In genomic region chr13:79445968-79446645, GRCh38 we compare ENCODE assay signal across 18 cellular contexts. TPM values are rescaled to one million over a fixed set of nuclear protein-coding genes. Genes with fewer than 3 reads are reported as not detected.
DNase-seq lines count a peak whose midpoint lies in the region; ATAC-seq, FAIRE-seq and TF ChIP-seq lines count a peak whose summit lies in the region.
"Had no signal": no experiment of that assay in that cellular context is flagged by ENCODE, and none has a peak within 500 bp of the region (broad histone marks: within the 10 kb centered on the region; RNA-seq: fewer than 3 reads in every experiment).

No MANE protein-coding gene starts in this region.

- POLR2A ChIA-PET in K562 (lab: Yijun Ruan, JAX) = interaction anchor here (1.0 kb wide), 1 partner anchor 13 kb away, joined by 3 read pairs; no protein-coding TSS in a partner anchor

- BruUV-seq in K562 (replicated peaks; lab: Mats Ljungman, UMichigan) = no TSS peak

- H3K36me3 ChIP-seq in K562 (ENCODE audit: control insufficient read depth, insufficient read depth, low read length) = no peaks in the 10 kb centered on the region
- H3K36me3 ChIP-seq: left lung, ovary, SJCRH30 had no signal

- H3K79me2 ChIP-seq in K562 (ENCODE audit: control insufficient read depth, insufficient read depth, low read length) = no peaks in the 10 kb centered on the region

- TF ChIP-seq RAD21 in K562 (CRISPR knock-in tag; conservative IDR thresholded peaks at IDR 0.05 in 1 of 2, IDR thresholded peaks at IDR 0.05 in 1 of 2) = no peak

- H3K4me3 ChIP-seq in K562 = no peak overlapping the region
- H3K4me3 ChIP-seq: left lung, ovary, SJCRH30 had no signal

- H2AFZ ChIP-seq in K562 (ENCODE audit: low read depth, low read length) = peak overlapping the region; percentile 59; the same call in 1 of the 2 replicates

- in situ Hi-C loops in K562 (cut with MboI) = loop anchor here (25.0 kb wide), 1 partner anchor 891 kb away; the partner anchor contains the start of gene SPRY2

- no peak for FAIRE-seq in K562 (lab: Jason Lieb, UNC)
- FAIRE-seq: endometrium had no signal

- H3K9me1 ChIP-seq in K562 (ENCODE audit: control insufficient read depth, insufficient read depth, low read length) = no peaks in the 10 kb centered on the region

- no peaks in the 10 kb centered on the region for H4K20me1 ChIP-seq in K562 (replicated peaks; ENCODE audit: control insufficient read depth, insufficient read depth, low read length)

- no peak for TF ChIP-seq EP300 in K562 (IDR thresholded peaks at IDR 0.05; ENCODE audit: low read length)

- ATAC-seq in K562 = no peak; the same call in 2 of the 3 replicates
- no peak for ATAC-seq in HG03280 (IDR thresholded peaks at IDR 0.05; ENCODE audit: unreplicated experiment)
- ATAC-seq: left lung had no signal

- CTCF ChIA-PET in K562 (lab: Yijun Ruan, JAX; ENCODE audit: low intra/inter-chr PET ratio) = no interaction called here

- TF ChIP-seq POLR2A in K562 (conservative IDR thresholded peaks at IDR 0.05) = no peak

- 34% methylated on average over 6 of the region's 11 CpGs for WGBS in K562 (ENCODE audit: insufficient coverage, low coverage, missing lambda C conversion rate)

- H3K27ac ChIP-seq in K562 (ENCODE audit: extremely low read depth, low read depth, low read length) = no peak overlapping the region
- H3K27ac ChIP-seq: left lung, ovary, SJCRH30 had no signal

- DNase-seq in activated T-cell treated with anti-CD3 and anti-CD28 coated beads for 48 hours (ENCODE audit: low read depth) = peak; percentile 19
- DNase-seq in activated T-cell treated with anti-CD3 and anti-CD28 coated beads, Interleukin-2, amount 50 U/mL, for 1 hour = no peak
- DNase-seq in NCI-H82 (lab: John Stamatoyannopoulos, UW) = peak; percentile 70
- no peak for DNase-seq in K562 (ENCODE audit: extremely low read depth in 1 of 4, low spot score in 3 of 4)
- peak; percentile 11 to 18 for DNase-seq in stimulated activated CD4-positive, alpha-beta T cell treated with anti-CD3 and anti-CD28 coated beads, Interleukin-4, amount 100 ng/mL, for 48 hours (ENCODE audit: low read depth in 2 of 2)
- no peak for DNase-seq in NCI-H446 (lab: John Stamatoyannopoulos, UW)
- no peak for DNase-seq in NCI-H1930 (lab: John Stamatoyannopoulos, UW)
- DNase-seq: cerebellar nuclear complex, DMS79, left lung, MM.1S, NCI-H1694 treated with DMSO at 0.1 percent for 48 hours, NCI-H510A, OCI-M1, ovary, SJCRH30 had no signal

- H3K9me3 ChIP-seq in K562 (replicated peaks; ENCODE audit: control insufficient read depth, insufficient read depth, low read depth, low read length) = no peaks in the 10 kb centered on the region
- H3K9me3 ChIP-seq: left lung, ovary, SJCRH30 had no signal

- no peak overlapping the region for H3K4me2 ChIP-seq in K562 (ENCODE audit: insufficient read depth, low read length)

- no peaks in the 10 kb centered on the region for H3K27me3 ChIP-seq in K562 (ENCODE audit: control insufficient read depth in 2 of 2, insufficient read depth in 2 of 2, low read length in 2 of 2)
- H3K27me3 ChIP-seq: left lung, ovary, SJCRH30 had no signal

- intact Hi-C loops in K562 (cut with micrococcal nuclease) = no loop called here

- H3K4me1 ChIP-seq in K562 (replicated peaks in 1 of 2; ENCODE audit: control insufficient read depth in 2 of 2, insufficient read depth in 2 of 2, low read length in 2 of 2) = peaks cover 0 to 3% of the 10 kb centered on the region in 2 experiments; a peak in 3 of 5 replicates
- H3K4me1 ChIP-seq: left lung, SJCRH30 had no signal

- TF ChIP-seq CTCF in K562 (IDR thresholded peaks at IDR 0.05 in 2 of 3, conservative IDR thresholded peaks at IDR 0.05 in 1 of 3; ENCODE audit: insufficient read depth in 2 of 3, low read depth in 1 of 3, low read length in 3 of 3) = no peak

- H3K9ac ChIP-seq in K562 (ENCODE audit: insufficient read depth in 1 of 2, low read depth in 2 of 2, low read length in 2 of 2) = no peak overlapping the region

TF ChIP-seq in K562, 482 proteins besides CTCF, POLR2A, EP300 and RAD21:
- TF ChIP-seq POLR2AphosphoS5 (IDR thresholded peaks at IDR 0.05; ENCODE audit: control insufficient read depth, insufficient read depth, low read depth, low read length) (no peak), ZNF79 (CRISPR knock-in tag; IDR thresholded peaks at IDR 0.05; ENCODE audit: low read depth) (peak; percentile 45; the same call in 1 of the 2 replicates)

RNA-seq across cellular contexts. Expression of gene NDFIP2, which starts 34.8 kb away (rescaled TPM):
- total RNA-seq in K562 (2011; cell fraction: chromatin; rRNA removed; ENCODE audit: low replicate concordance) = 18.0 and 21.1 TPM in 2 replicates
- total RNA-seq in K562 (2011; cell fraction: nucleolus; rRNA removed) = 16.7 and 22.9 TPM in 2 replicates
- total RNA-seq in K562 (2011; cell fraction: nucleoplasm; rRNA removed) = 19.9 and 25.2 TPM in 2 replicates
- 13.4 and 15.3 TPM in 2 replicates for total RNA-seq in K562 (2014; rRNA removed)
- 34.2 and 38.5 TPM in 2 replicates for total RNA-seq in K562 (2014; rRNA removed; fragmentation: Illumina TruSeq; extraction: Trizol)
- 24.8 and 27.8 TPM in 2 replicates for total RNA-seq in K562 (2015; rRNA removed; fragmentation: Illumina TruSeq; extraction: Trizol)
- 36.4 and 36.6 TPM in 2 replicates for total RNA-seq in K562 (2021)
- 53.7 and 54.4 TPM in 2 replicates for polyA plus RNA-seq in K562 (2011; rRNA removed)
- polyA plus RNA-seq in K562 (2011; cell fraction: cytosol; rRNA removed) = 26.4 and 30.2 TPM in 2 replicates
- 15.2 and 17.7 TPM in 2 replicates for polyA plus RNA-seq in K562 (2011; cell fraction: nucleus; rRNA removed)
- polyA plus RNA-seq in K562 (2012) = 33.0 and 34.7 TPM in 2 replicates
- 25.6 and 28.6 TPM in 2 replicates for polyA plus RNA-seq in K562 (2014; fragmentation: Illumina TruSeq; extraction: Trizol)
- polyA plus RNA-seq in K562 (2014; fragmentation: Nextera tagmentation; extraction: Ambion mirVana) = 10 to 100 TPM; 25.3 to 25.6 TPM
- 22.5 and 23.6 TPM in 2 replicates for polyA plus RNA-seq in K562 (2014; rRNA removed)
- 34.7 and 35.1 TPM in 2 replicates for polyA minus RNA-seq in K562 (2011; rRNA and poly(A)+ RNA removed)
- polyA minus RNA-seq in K562 (2011; cell fraction: cytosol; rRNA and poly(A)+ RNA removed) = 24.1 and 25.0 TPM in 2 replicates
- 12.5 and 25.8 TPM in 2 replicates for polyA minus RNA-seq in K562 (2011; cell fraction: nucleus; rRNA and poly(A)+ RNA removed)

RNA-seq across cellular contexts. Expression of gene RBM26, which starts 40.1 kb away (rescaled TPM):
- total RNA-seq in K562 (2011; cell fraction: chromatin; rRNA removed; ENCODE audit: low replicate concordance) = 33.4 and 118 TPM in 2 replicates
- total RNA-seq in K562 (2011; cell fraction: nucleolus; rRNA removed) = 15.3 and 21.4 TPM in 2 replicates
- 51.2 and 76.0 TPM in 2 replicates for total RNA-seq in K562 (2011; cell fraction: nucleoplasm; rRNA removed)
- 17.3 and 18.8 TPM in 2 replicates for total RNA-seq in K562 (2014; rRNA removed)
- 35.0 and 39.7 TPM in 2 replicates for total RNA-seq in K562 (2014; rRNA removed; fragmentation: Illumina TruSeq; extraction: Trizol)
- total RNA-seq in K562 (2015; rRNA removed; fragmentation: Illumina TruSeq; extraction: Trizol) = 37.9 and 42.2 TPM in 2 replicates
- total RNA-seq in K562 (2021) = 30.2 and 31.7 TPM in 2 replicates
- 21.6 and 26.4 TPM in 2 replicates for polyA plus RNA-seq in K562 (2011; rRNA removed)
- polyA plus RNA-seq in K562 (2011; cell fraction: cytosol; rRNA removed) = 5.0 and 8.4 TPM in 2 replicates
- polyA plus RNA-seq in K562 (2011; cell fraction: nucleus; rRNA removed) = 47.1 and 53.8 TPM in 2 replicates
- polyA plus RNA-seq in K562 (2012) = 15.4 and 18.7 TPM in 2 replicates
- polyA plus RNA-seq in K562 (2014; fragmentation: Illumina TruSeq; extraction: Trizol) = 29.4 and 42.4 TPM in 2 replicates
- polyA plus RNA-seq in K562 (2014; fragmentation: Nextera tagmentation; extraction: Ambion mirVana) = 10 to 100 TPM; 10.0 to 10.1 TPM
- polyA plus RNA-seq in K562 (2014; rRNA removed) = 24.1 and 24.9 TPM in 2 replicates
- polyA minus RNA-seq in K562 (2011; rRNA and poly(A)+ RNA removed) = 24.0 and 29.6 TPM in 2 replicates
- 8.9 and 9.5 TPM in 2 replicates for polyA minus RNA-seq in K562 (2011; cell fraction: cytosol; rRNA and poly(A)+ RNA removed)
- 34.6 and 62.4 TPM in 2 replicates for polyA minus RNA-seq in K562 (2011; cell fraction: nucleus; rRNA and poly(A)+ RNA removed)

Comparison
In these comparisons a context has a peak if more than half of its experiments do, and no peak if none do; other contexts are left out.
1. DNase-seq: peak in activated T-cell treated with anti-CD3 and anti-CD28 coated beads for 48 hours (single experiment), NCI-H82 (single experiment) and stimulated activated CD4-positive, alpha-beta T cell treated with anti-CD3 and anti-CD28 coated beads, Interleukin-4, amount 100 ng/mL, for 48 hours (2 of 2); none in activated T-cell treated with anti-CD3 and anti-CD28 coated beads, Interleukin-2, amount 50 U/mL, for 1 hour (single experiment), K562 (0 of 4), NCI-H446 (0 of 2) and NCI-H1930 (0 of 2).